22 cellular contexts compared by ENCODE assay signal in the genomic region with DNA sequence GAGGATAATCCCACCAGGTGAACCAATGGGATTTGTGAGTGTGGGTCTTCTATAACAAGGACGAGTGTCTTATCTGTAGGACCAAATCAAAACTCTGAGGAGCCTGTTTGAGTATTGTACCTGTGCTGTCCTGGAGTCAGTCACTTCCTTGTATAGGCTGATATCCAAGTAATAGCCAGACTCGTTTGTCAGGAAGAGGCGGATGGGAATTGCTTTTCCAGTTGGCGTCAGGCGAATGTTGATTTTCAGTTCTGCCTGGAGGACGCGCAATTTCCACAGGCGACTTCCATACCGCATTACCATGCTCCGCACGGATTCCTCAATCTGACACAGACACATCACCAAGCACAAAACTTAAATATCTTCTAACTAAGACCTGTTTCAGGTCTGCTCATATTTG.
"Had no signal": no experiment of that assay in that cellular context is flagged by ENCODE, and none has a peak within 500 bp of the region (broad histone marks: within the 10 kb centered on the region; RNA-seq: fewer than 3 reads in every experiment).

No MANE protein-coding gene starts in this region.

- H3K9me3 ChIP-seq: colonic mucosa, esophagus squamous epithelium, gastrocnemius medialis, heart right ventricle, left lung, lower lobe of right lung had no signal

- H3K4me1 ChIP-seq: colonic mucosa, esophagus squamous epithelium, gastrocnemius medialis, heart right ventricle, left lung, lower lobe of right lung had no signal

- H3K27me3 ChIP-seq: colonic mucosa, esophagus squamous epithelium, gastrocnemius medialis, heart right ventricle, left lung had no signal

- H3K27ac ChIP-seq: colonic mucosa, epithelial cell of prostate, esophagus squamous epithelium, gastrocnemius medialis, heart right ventricle, left lung, lower lobe of right lung had no signal

- H3K36me3 ChIP-seq: colonic mucosa had no signal

- DNase-seq: colonic mucosa; cortex of kidney; effector CD8-positive, alpha-beta T cell; effector memory CD8-positive, alpha-beta T cell; endodermal cell; erythroblast; esophagus squamous epithelium; foreskin fibroblast; foreskin melanocyte; gastrocnemius medialis; glutamatergic neuron; head of caudate nucleus; heart right ventricle; hippocampal formation; left cardiac atrium; left lung; left ventricle myocardium superior; lower lobe of right lung; mesenchymal stem cell; midbrain; naive thymus-derived CD4-positive, alpha-beta T cell had no signal

- H3K4me3 ChIP-seq: colonic mucosa, esophagus squamous epithelium, gastrocnemius medialis, heart right ventricle, left lung, lower lobe of right lung had no signal
